8 cellular contexts compared by ENCODE assay signal in genomic region chr1:247390116-247390791, GRCh38. TPM values are rescaled to one million over a fixed set of nuclear protein-coding genes. Genes with fewer than 3 reads are reported as not detected.
DNase-seq lines count a peak whose midpoint lies in the region; ATAC-seq, FAIRE-seq and TF ChIP-seq lines count a peak whose summit lies in the region.

No MANE protein-coding gene starts in this region.

- no peaks in the 10 kb centered on the region for H3K27me3 ChIP-seq in prostate gland (replicated peaks; ENCODE audit: insufficient read depth)
- no peaks in the 10 kb centered on the region for H3K27me3 ChIP-seq in upper lobe of right lung

- TF ChIP-seq CTCF in prostate gland (IDR thresholded peaks at IDR 0.05) = peak; percentile 51 to 76 (median 73)
- peak; percentile 92 for TF ChIP-seq CTCF in upper lobe of right lung (IDR thresholded peaks at IDR 0.05)

- H3K9me3 ChIP-seq in prostate gland (no peaks in the 10 kb centered on the region), upper lobe of right lung (no peaks in the 10 kb centered on the region)

- H3K4me3 ChIP-seq in prostate gland (no peak overlapping the region), upper lobe of right lung (peak overlapping the region; percentile 37)

- TF ChIP-seq POLR2A in GM12891 (IDR thresholded peaks at IDR 0.05; ENCODE audit: low read depth, low read length) = no peak
- no peak for TF ChIP-seq POLR2A in prostate gland (IDR thresholded peaks at IDR 0.05)

- H3K36me3 ChIP-seq in prostate gland (no peaks in the 10 kb centered on the region), upper lobe of right lung (no peaks in the 10 kb centered on the region)

- intact Hi-C loops in Right ventricle myocardium superior (cut with DNase I) = no loop called here
- intact Hi-C loops in prostate gland (cut with DNase I) = loop anchor here (5.0 kb wide), 1 partner anchor 97 kb away; no protein-coding TSS in a partner anchor
- intact Hi-C loops in upper lobe of right lung (cut with DNase I) = no loop called here

- no peak overlapping the region for H3K27ac ChIP-seq in prostate gland
- no peak overlapping the region for H3K27ac ChIP-seq in upper lobe of right lung

- peak; percentile 100 for ATAC-seq in HG02678 (IDR thresholded peaks at IDR 0.05; ENCODE audit: unreplicated experiment)
- ATAC-seq in SK-N-SH treated with all-trans-retinoic acid at 6 μM for 48 hours = peak; percentile 90
- ATAC-seq in Right ventricle myocardium superior (ENCODE audit: poor library complexity) = peak; percentile 94
- peak; percentile 98 for ATAC-seq in upper lobe of right lung

- DNase-seq in GM12891 (ENCODE audit: insufficient read length, low spot score) = peak; percentile 59
- peak; percentile 81 for DNase-seq in NCI-H1092 treated with DMSO at 0.1 percent for 48 hours (lab: John Stamatoyannopoulos, UW)
- peak; percentile 82 for DNase-seq in activated naive CD4-positive, alpha-beta T cell treated with anti-CD3 and anti-CD28 coated beads, Interleukin-2, amount 50 U/mL, for 16 hours
- peak; percentile 73 for DNase-seq in Right ventricle myocardium superior
- peak; percentile 66 for DNase-seq in prostate gland (ENCODE audit: low spot score)
- peak; percentile 77 for DNase-seq in upper lobe of right lung

- H3K4me1 ChIP-seq in prostate gland (replicated peaks) = no peaks in the 10 kb centered on the region
- no peaks in the 10 kb centered on the region for H3K4me1 ChIP-seq in upper lobe of right lung

- 13% methylated on average over 13 of the region's 13 CpGs for WGBS in prostate gland

- FAIRE-seq in GM12891 (lab: Jason Lieb, UNC) = peak; percentile 88

TF ChIP-seq in GM12891, 5 proteins besides CTCF, POLR2A, EP300 and RAD21:
- TF ChIP-seq POLR2AphosphoS5 (IDR thresholded peaks at IDR 0.05; ENCODE audit: low read depth, low read length) (no peak), PAX5 (IDR thresholded peaks at IDR 0.05; ENCODE audit: insufficient read depth, low read length, severe bottlenecking) (peak; percentile 9), TAF1 (IDR thresholded peaks at IDR 0.05; ENCODE audit: low read depth, low read length) (no peak), SPI1 (IDR thresholded peaks at IDR 0.05; ENCODE audit: low read depth, low read length) (peak; percentile 47; the same call in 1 of the 2 replicates), POU2F2 (IDR thresholded peaks at IDR 0.05; ENCODE audit: low read depth, low read length) (no peak)

TF ChIP-seq in SK-N-SH treated with all-trans-retinoic acid at 6 μM for 48 hours, 23 proteins besides CTCF, POLR2A, EP300 and RAD21:
- no peak for TF ChIP-seq BACH2 (CRISPR knock-in tag; IDR thresholded peaks at IDR 0.05; ENCODE audit: borderline replicate concordance)
- TF ChIP-seq, protein P1, sequence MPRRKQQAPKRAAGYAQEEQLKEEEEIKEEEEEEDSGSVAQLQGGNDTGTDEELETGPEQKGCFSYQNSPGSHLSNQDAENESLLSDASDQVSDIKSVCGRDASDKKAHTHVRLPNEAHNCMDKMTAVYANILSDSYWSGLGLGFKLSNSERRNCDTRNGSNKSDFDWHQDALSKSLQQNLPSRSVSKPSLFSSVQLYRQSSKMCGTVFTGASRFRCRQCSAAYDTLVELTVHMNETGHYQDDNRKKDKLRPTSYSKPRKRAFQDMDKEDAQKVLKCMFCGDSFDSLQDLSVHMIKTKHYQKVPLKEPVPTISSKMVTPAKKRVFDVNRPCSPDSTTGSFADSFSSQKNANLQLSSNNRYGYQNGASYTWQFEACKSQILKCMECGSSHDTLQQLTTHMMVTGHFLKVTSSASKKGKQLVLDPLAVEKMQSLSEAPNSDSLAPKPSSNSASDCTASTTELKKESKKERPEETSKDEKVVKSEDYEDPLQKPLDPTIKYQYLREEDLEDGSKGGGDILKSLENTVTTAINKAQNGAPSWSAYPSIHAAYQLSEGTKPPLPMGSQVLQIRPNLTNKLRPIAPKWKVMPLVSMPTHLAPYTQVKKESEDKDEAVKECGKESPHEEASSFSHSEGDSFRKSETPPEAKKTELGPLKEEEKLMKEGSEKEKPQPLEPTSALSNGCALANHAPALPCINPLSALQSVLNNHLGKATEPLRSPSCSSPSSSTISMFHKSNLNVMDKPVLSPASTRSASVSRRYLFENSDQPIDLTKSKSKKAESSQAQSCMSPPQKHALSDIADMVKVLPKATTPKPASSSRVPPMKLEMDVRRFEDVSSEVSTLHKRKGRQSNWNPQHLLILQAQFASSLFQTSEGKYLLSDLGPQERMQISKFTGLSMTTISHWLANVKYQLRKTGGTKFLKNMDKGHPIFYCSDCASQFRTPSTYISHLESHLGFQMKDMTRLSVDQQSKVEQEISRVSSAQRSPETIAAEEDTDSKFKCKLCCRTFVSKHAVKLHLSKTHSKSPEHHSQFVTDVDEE (CRISPR knock-in tag; IDR thresholded peaks at IDR 0.05) = no peak
- no peak for TF ChIP-seq PPARA (CRISPR knock-in tag; IDR thresholded peaks at IDR 0.05; ENCODE audit: borderline replicate concordance)
- TF ChIP-seq CREB5 (CRISPR knock-in tag; IDR thresholded peaks at IDR 0.05; ENCODE audit: low read depth) = no peak
- no peak for TF ChIP-seq TOX (CRISPR knock-in tag; IDR thresholded peaks at IDR 0.05; ENCODE audit: borderline replicate concordance)
- TF ChIP-seq ZFP30 (CRISPR knock-in tag; IDR thresholded peaks at IDR 0.05) = no peak
- TF ChIP-seq ZNF565 (CRISPR knock-in tag; conservative IDR thresholded peaks at IDR 0.05; ENCODE audit: low read depth) = no peak

RNA-seq across cellular contexts. Expression of gene NLRP3, which starts 25.7 kb away (rescaled TPM):
- 0.14 TPM for polyA plus RNA-seq in GM12891 (2012; ENCODE audit: low read depth, missing spikeins)
- 0.56 TPM for total RNA-seq in Right ventricle myocardium superior
- total RNA-seq in prostate gland = 1 to 10 TPM; 1.1 to 1.4 TPM
- total RNA-seq in upper lobe of right lung = 4.9 TPM

RNA-seq across cellular contexts. Expression of gene ZNF496, which starts 58.6 kb away (rescaled TPM):
- 10.1 TPM for polyA plus RNA-seq in GM12891 (2012; ENCODE audit: low read depth, missing spikeins)
- total RNA-seq in Right ventricle myocardium superior (12.2 TPM), prostate gland (10 to 100 TPM; 32.1 to 68.2 TPM), upper lobe of right lung (28.0 TPM)
